ENCODE assay signal across 15 cellular contexts in the genomic region with DNA sequence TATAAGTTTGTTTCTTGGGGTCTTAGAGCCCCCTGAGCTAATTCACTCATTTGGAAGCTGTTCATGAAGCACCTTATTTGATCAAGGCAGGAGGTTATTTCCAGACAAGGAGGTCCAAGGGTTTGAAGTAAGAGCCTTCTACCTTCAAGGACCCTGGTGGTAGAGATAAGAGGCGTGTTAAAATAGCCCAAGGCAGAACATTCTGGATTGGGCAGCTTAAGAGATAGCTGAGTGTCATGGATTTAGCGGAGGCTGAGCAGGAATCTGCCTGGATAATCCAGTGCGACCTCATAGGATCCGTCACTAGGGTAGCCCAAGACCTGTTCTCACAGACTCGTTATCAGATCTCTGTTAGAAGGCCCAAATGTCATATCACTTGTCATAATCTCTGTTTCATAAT. TPM values are rescaled to one million over a fixed set of nuclear protein-coding genes. Genes with fewer than 3 reads are reported as not detected.
DNase-seq lines count a peak whose midpoint lies in the region; ATAC-seq, FAIRE-seq and TF ChIP-seq lines count a peak whose summit lies in the region.
"Had no signal": no experiment of that assay in that cellular context is flagged by ENCODE, and none has a peak within 500 bp of the region (broad histone marks: within the 10 kb centered on the region; RNA-seq: fewer than 3 reads in every experiment).

No MANE protein-coding gene starts in this region.

- H3K36me3 ChIP-seq in left ventricle myocardium inferior, result peaks cover 7% of the 10 kb centered on the region
- peaks cover 0 to 14% (median 5%) of the 10 kb centered on the region in 9 donors for H3K36me3 ChIP-seq in heart left ventricle
- H3K36me3 ChIP-seq in K562 (ENCODE audit: control insufficient read depth, insufficient read depth, low read length), result peaks cover 76% of the 10 kb centered on the region; the same call in 2 of the 3 replicates
- peaks cover 0 to 2% of the 10 kb centered on the region in 2 donors for H3K36me3 ChIP-seq in vagina

- peak overlapping the region; percentile 87 for H3K4me2 ChIP-seq in K562 (ENCODE audit: insufficient read depth, low read length)

- H3K27ac ChIP-seq in left ventricle myocardium inferior (replicated peaks) (peak overlapping the region; percentile 92), heart left ventricle (peak overlapping the region in 5 of 12 donors; percentile 8 to 96 (median 90)), K562 (ENCODE audit: extremely low read depth, low read depth, low read length) (peak overlapping the region; percentile 89), vagina (peak overlapping the region; percentile 91)

- intact Hi-C loops in left ventricle myocardium inferior (cut with micrococcal nuclease) (no loop called here), heart left ventricle (cut with DNase I) (no loop called here), K562 (cut with micrococcal nuclease) (no loop called here), vagina (cut with DNase I) (no loop called here)

- TF ChIP-seq POLR2A in heart left ventricle (IDR thresholded peaks at IDR 0.05), result no peak
- TF ChIP-seq POLR2A in K562 (conservative IDR thresholded peaks at IDR 0.05), result no peak
- TF ChIP-seq POLR2A in vagina (IDR thresholded peaks at IDR 0.05), result no peak

- no peak for TF ChIP-seq EP300 in K562 (IDR thresholded peaks at IDR 0.05; ENCODE audit: low read length)

- no peaks in the 10 kb centered on the region for H3K27me3 Mint-ChIP-seq in nephron (ENCODE audit: low read depth)
- H3K27me3 Mint-ChIP-seq in T-cell, result no peaks in the 10 kb centered on the region

- H3K4me1 Mint-ChIP-seq in nephron (peaks cover 77% of the 10 kb centered on the region), T-cell (peaks cover 69 to 85% (median 82%) of the 10 kb centered on the region in 3 donors)

- H3K4me1 ChIP-seq in left ventricle myocardium inferior, result peaks cover 100% of the 10 kb centered on the region
- H3K4me1 ChIP-seq in heart left ventricle, result peaks cover 21 to 100% (median 73%) of the 10 kb centered on the region in 12 donors
- H3K4me1 ChIP-seq in K562 (replicated peaks in 1 of 2; ENCODE audit: control insufficient read depth in 2 of 2, insufficient read depth in 2 of 2, low read length in 2 of 2), result peaks cover 83 to 87% of the 10 kb centered on the region in 2 experiments
- peaks cover 98% of the 10 kb centered on the region for H3K4me1 ChIP-seq in vagina

- in situ Hi-C loops in K562 (cut with MboI), result no loop called here

- DNase-seq in left ventricle myocardium inferior (no peak), heart left ventricle (no peak), K562 (ENCODE audit: extremely low read depth in 1 of 4, low spot score in 3 of 4) (peak in 3 of 4 experiments; percentile 22 to 60 (median 40)), vagina (ENCODE audit: extremely low spot score in 2 of 2) (no peak), T-cell (no peak), NCI-H1105 treated with DMSO at 0.1 percent for 48 hours (lab: John Stamatoyannopoulos, UW) (no peak)
- DNase-seq: GF-D8; left cardiac atrium; MG63; NCI-H345; stimulated activated CD4-positive, alpha-beta T cell treated with anti-CD3 and anti-CD28 coated beads, Interleukin-4, amount 100 ng/mL, for 1 hour had no signal

- TF ChIP-seq RAD21 in K562 (CRISPR knock-in tag; conservative IDR thresholded peaks at IDR 0.05 in 1 of 2, IDR thresholded peaks at IDR 0.05 in 1 of 2), result no peak

- no peak overlapping the region for H3K4me3 ChIP-seq in left ventricle myocardium inferior
- no peak overlapping the region for H3K4me3 ChIP-seq in heart left ventricle
- no peak overlapping the region for H3K4me3 ChIP-seq in K562
- no peak overlapping the region for H3K4me3 ChIP-seq in vagina
- H3K4me3 ChIP-seq: MG63 had no signal

- no peaks in the 10 kb centered on the region for H3K9me1 ChIP-seq in K562 (ENCODE audit: control insufficient read depth, insufficient read depth, low read length)

- peaks cover 4% of the 10 kb centered on the region for H3K36me3 Mint-ChIP-seq in nephron (ENCODE audit: low read depth)
- peaks cover 10% of the 10 kb centered on the region for H3K36me3 Mint-ChIP-seq in T-cell

- ATAC-seq in heart left ventricle (no peak), K562 (no peak), HG02938 (IDR thresholded peaks at IDR 0.05; ENCODE audit: unreplicated experiment) (no peak), T-cell (replicated peaks in 1 of 4) (no peak)
- ATAC-seq: left cardiac atrium had no signal

- peaks cover 91% of the 10 kb centered on the region for H3K79me2 ChIP-seq in K562 (ENCODE audit: control insufficient read depth, insufficient read depth, low read length)

- no peak overlapping the region for H2AFZ ChIP-seq in K562 (ENCODE audit: low read depth, low read length)

- POLR2A ChIA-PET in K562 (lab: Yijun Ruan, JAX), result interaction anchor here (2.1 kb wide), 1 partner anchor 18 kb away, joined by 6 read pairs; no protein-coding TSS in a partner anchor
- POLR2A ChIA-PET in T-cell (lab: Charles Lee), result no interaction called here

- TF ChIP-seq CTCF in left ventricle myocardium inferior (IDR thresholded peaks at IDR 0.05; ENCODE audit: borderline replicate concordance) (no peak), heart left ventricle (IDR thresholded peaks at IDR 0.05) (no peak), K562 (IDR thresholded peaks at IDR 0.05 in 2 of 3, conservative IDR thresholded peaks at IDR 0.05 in 1 of 3; ENCODE audit: insufficient read depth in 2 of 3, low read depth in 1 of 3, low read length in 3 of 3) (no peak), nephron (IDR thresholded peaks at IDR 0.05; ENCODE audit: unreplicated experiment in 3 of 3) (no peak), vagina (IDR thresholded peaks at IDR 0.05) (no peak)

- CTCF ChIA-PET in K562 (lab: Yijun Ruan, JAX; ENCODE audit: low intra/inter-chr PET ratio) (no interaction called here), T-cell (lab: Charles Lee) (no interaction called here)

- no TSS peak for BruUV-seq in K562 (replicated peaks; lab: Mats Ljungman, UMichigan)

- H3K27ac Mint-ChIP-seq in nephron (peak overlapping the region; percentile 43 to 99 (median 87)), T-cell (peak overlapping the region in 1 of 2 donors; percentile 49)

- H4K20me1 ChIP-seq in K562 (replicated peaks; ENCODE audit: control insufficient read depth, insufficient read depth, low read length), result 0 out of 2 replicates have a peak, but pooled peaks cover 10% of the 10 kb centered on the region

- peak overlapping the region in 1 of 3 experiments; percentile 3 for H3K4me3 Mint-ChIP-seq in nephron
- H3K4me3 Mint-ChIP-seq in T-cell, result no peak overlapping the region

- H3K9me3 ChIP-seq in left ventricle myocardium inferior (replicated peaks) (no peaks in the 10 kb centered on the region), heart left ventricle (no peaks in the 10 kb centered on the region), K562 (replicated peaks; ENCODE audit: control insufficient read depth, insufficient read depth, low read depth, low read length) (no peaks in the 10 kb centered on the region), vagina (no peaks in the 10 kb centered on the region)
- H3K9me3 ChIP-seq: MG63, neutrophil had no signal

- peak; percentile 29 for FAIRE-seq in K562 (lab: Jason Lieb, UNC)

- H3K9me3 Mint-ChIP-seq in nephron (no peaks in the 10 kb centered on the region), T-cell (no peaks in the 10 kb centered on the region)

- H3K9ac ChIP-seq in K562 (ENCODE audit: insufficient read depth in 1 of 2, low read depth in 2 of 2, low read length in 2 of 2), result peak overlapping the region; percentile 14 to 22; a peak in 2 of 4 replicates

- H3K27me3 ChIP-seq in left ventricle myocardium inferior (ENCODE audit: low read depth), result no peaks in the 10 kb centered on the region
- no peaks in the 10 kb centered on the region for H3K27me3 ChIP-seq in heart left ventricle
- no peaks in the 10 kb centered on the region for H3K27me3 ChIP-seq in K562 (ENCODE audit: control insufficient read depth in 2 of 2, insufficient read depth in 2 of 2, low read length in 2 of 2)
- H3K27me3 ChIP-seq in vagina, result no peaks in the 10 kb centered on the region
- H3K27me3 ChIP-seq: MG63, neutrophil had no signal

- WGBS in heart left ventricle, 4 donors, result 60 to 78% (median 66%) methylated on average over 5 of the region's 5 CpGs
- WGBS in K562 (ENCODE audit: insufficient coverage, low coverage, missing lambda C conversion rate), result 8% methylated on average over 5 of the region's 5 CpGs

RNA-seq across cellular contexts. Expression of gene SLC25A25, which starts 28.6 kb away (rescaled TPM):
- total RNA-seq in left ventricle myocardium inferior (5.4 TPM), heart left ventricle (10 to 100 TPM in 3 of 9 donors, 1 to 10 TPM in 6; 3.2 to 15.1 (median 6.7) TPM), K562 (2014; rRNA removed) (35.9 and 39.5 TPM in 2 replicates), K562 (2014; rRNA removed; fragmentation: Illumina TruSeq; extraction: Trizol) (19.0 and 19.3 TPM in 2 replicates), K562 (2015; rRNA removed; fragmentation: Illumina TruSeq; extraction: Trizol) (23.2 and 25.1 TPM in 2 replicates), K562 (2021) (30.1 and 30.7 TPM in 2 replicates), vagina (44.4 TPM), T-cell (10 to 100 TPM; 11.8 to 21.0 (median 17.3) TPM)
- polyA plus RNA-seq in heart left ventricle (1 to 10 TPM; 1.7 to 8.8 TPM), K562 (2011; rRNA removed) (21.7 and 26.7 TPM in 2 replicates), K562 (2014; fragmentation: Illumina TruSeq; extraction: Trizol) (18.7 and 25.2 TPM in 2 replicates), K562 (2014; fragmentation: Nextera tagmentation; extraction: Ambion mirVana) (under 1 TPM; 0.07 to 0.10 TPM), K562 (2014; rRNA removed) (27.2 and 31.0 TPM in 2 replicates)
- 56.5 and 74.4 TPM in 2 replicates for total RNA-seq in K562 (2011; cell fraction: chromatin; rRNA removed; ENCODE audit: low replicate concordance)
- 41.5 and 42.5 TPM in 2 replicates for total RNA-seq in K562 (2011; cell fraction: nucleolus; rRNA removed)
- total RNA-seq in K562 (2011; cell fraction: nucleoplasm; rRNA removed), result 26.8 and 33.4 TPM in 2 replicates
- 20.4 and 25.8 TPM in 2 replicates for polyA plus RNA-seq in K562 (2011; cell fraction: cytosol; rRNA removed)
- polyA plus RNA-seq in K562 (2011; cell fraction: nucleus; rRNA removed), result 29.9 and 44.4 TPM in 2 replicates
- polyA plus RNA-seq in K562 (2012), result 20.5 and 23.5 TPM in 2 replicates
- 21.0 and 28.2 TPM in 2 replicates for polyA minus RNA-seq in K562 (2011; rRNA and poly(A)+ RNA removed)
- polyA minus RNA-seq in K562 (2011; cell fraction: cytosol; rRNA and poly(A)+ RNA removed), result 14.7 and 16.8 TPM in 2 replicates
- 14.8 and 20.9 TPM in 2 replicates for polyA minus RNA-seq in K562 (2011; cell fraction: nucleus; rRNA and poly(A)+ RNA removed)

RNA-seq across cellular contexts. Expression of gene NAIF1, which starts 29.5 kb away (rescaled TPM):
- total RNA-seq in left ventricle myocardium inferior, result 7.9 TPM
- total RNA-seq in heart left ventricle, result 1 to 10 TPM; 3.5 to 8.9 (median 7.2) TPM
- 1 to 10 TPM; 4.0 to 5.0 TPM for polyA plus RNA-seq in heart left ventricle
- total RNA-seq in K562 (2011; cell fraction: chromatin; rRNA removed; ENCODE audit: low replicate concordance), result 14.2 and 31.0 TPM in 2 replicates
- total RNA-seq in K562 (2011; cell fraction: nucleolus; rRNA removed), result 27.1 and 29.7 TPM in 2 replicates
- total RNA-seq in K562 (2011; cell fraction: nucleoplasm; rRNA removed), result 19.1 and 19.8 TPM in 2 replicates
- 21.3 and 27.6 TPM in 2 replicates for total RNA-seq in K562 (2014; rRNA removed)
- total RNA-seq in K562 (2014; rRNA removed; fragmentation: Illumina TruSeq; extraction: Trizol), result 15.8 and 16.2 TPM in 2 replicates
- total RNA-seq in K562 (2015; rRNA removed; fragmentation: Illumina TruSeq; extraction: Trizol), result 15.9 and 17.4 TPM in 2 replicates
- 23.1 and 26.6 TPM in 2 replicates for total RNA-seq in K562 (2021)
- 17.2 and 21.5 TPM in 2 replicates for polyA plus RNA-seq in K562 (2011; rRNA removed)
- 24.4 and 26.5 TPM in 2 replicates for polyA plus RNA-seq in K562 (2011; cell fraction: cytosol; rRNA removed)
- 17.1 and 20.0 TPM in 2 replicates for polyA plus RNA-seq in K562 (2011; cell fraction: nucleus; rRNA removed)
- polyA plus RNA-seq in K562 (2012), result 16.5 and 19.9 TPM in 2 replicates
- 16.3 and 16.9 TPM in 2 replicates for polyA plus RNA-seq in K562 (2014; fragmentation: Illumina TruSeq; extraction: Trizol)
- 1 to 10 TPM; 4.8 to 5.3 TPM for polyA plus RNA-seq in K562 (2014; fragmentation: Nextera tagmentation; extraction: Ambion mirVana)
- 17.7 and 17.8 TPM in 2 replicates for polyA plus RNA-seq in K562 (2014; rRNA removed)
- polyA minus RNA-seq in K562 (2011; rRNA and poly(A)+ RNA removed), result 14.9 and 19.6 TPM in 2 replicates
- 14.2 and 26.5 TPM in 2 replicates for polyA minus RNA-seq in K562 (2011; cell fraction: cytosol; rRNA and poly(A)+ RNA removed)
- polyA minus RNA-seq in K562 (2011; cell fraction: nucleus; rRNA and poly(A)+ RNA removed), result 6.3 and 7.7 TPM in 2 replicates
- 13.3 TPM for total RNA-seq in vagina
- total RNA-seq in T-cell, result 10 to 100 TPM; 11.6 to 14.9 (median 13.8) TPM

RNA-seq across cellular contexts. Expression of gene PTGES2, which starts 30.9 kb away (rescaled TPM):
- total RNA-seq in left ventricle myocardium inferior (141 TPM), heart left ventricle (100 to 1,000 TPM; 116 to 166 (median 139) TPM), K562 (2014; rRNA removed) (196 and 257 TPM in 2 replicates), K562 (2014; rRNA removed; fragmentation: Illumina TruSeq; extraction: Trizol) (34.3 and 50.3 TPM in 2 replicates), K562 (2015; rRNA removed; fragmentation: Illumina TruSeq; extraction: Trizol) (98.9 and 102 TPM in 2 replicates), K562 (2021) (135 and 137 TPM in 2 replicates), vagina (101 TPM), T-cell (10 to 100 TPM; 60.2 to 91.7 (median 79.2) TPM)
- polyA plus RNA-seq in heart left ventricle (100 to 1,000 TPM; 143 to 179 TPM), K562 (2011; rRNA removed) (90.1 and 106 TPM in 2 replicates), K562 (2014; fragmentation: Illumina TruSeq; extraction: Trizol) (89.2 and 128 TPM in 2 replicates), K562 (2014; fragmentation: Nextera tagmentation; extraction: Ambion mirVana) (1 to 10 TPM; 2.4 to 6.2 TPM), K562 (2014; rRNA removed) (128 and 149 TPM in 2 replicates)
- 91.2 and 285 TPM in 2 replicates for total RNA-seq in K562 (2011; cell fraction: chromatin; rRNA removed; ENCODE audit: low replicate concordance)
- 223 and 287 TPM in 2 replicates for total RNA-seq in K562 (2011; cell fraction: nucleolus; rRNA removed)
- 132 and 134 TPM in 2 replicates for total RNA-seq in K562 (2011; cell fraction: nucleoplasm; rRNA removed)
- polyA plus RNA-seq in K562 (2011; cell fraction: cytosol; rRNA removed), result 92.2 and 177 TPM in 2 replicates
- 244 and 370 TPM in 2 replicates for polyA plus RNA-seq in K562 (2011; cell fraction: nucleus; rRNA removed)
- 94.0 and 96.2 TPM in 2 replicates for polyA plus RNA-seq in K562 (2012)
- polyA minus RNA-seq in K562 (2011; rRNA and poly(A)+ RNA removed), result 49.5 and 74.8 TPM in 2 replicates
- 57.2 and 75.5 TPM in 2 replicates for polyA minus RNA-seq in K562 (2011; cell fraction: cytosol; rRNA and poly(A)+ RNA removed)
- polyA minus RNA-seq in K562 (2011; cell fraction: nucleus; rRNA and poly(A)+ RNA removed), result 73.1 and 77.3 TPM in 2 replicates

RNA-seq across cellular contexts. Expression of gene LCN2, which starts 52.6 kb away (rescaled TPM):
- total RNA-seq in left ventricle myocardium inferior, result not detected
- 1 to 10 TPM in 1 of 9 donors, not detected in 8; 5.8 TPM for total RNA-seq in heart left ventricle
- 1 to 10 TPM in 1 of 2 donors, not detected in 1; 1.1 TPM for polyA plus RNA-seq in heart left ventricle
- 0.58 and 2.0 TPM in 2 replicates for total RNA-seq in K562 (2011; cell fraction: chromatin; rRNA removed; ENCODE audit: low replicate concordance)
- 1.1 and 1.3 TPM in 2 replicates for total RNA-seq in K562 (2011; cell fraction: nucleolus; rRNA removed)
- total RNA-seq in K562 (2011; cell fraction: nucleoplasm; rRNA removed), result 1.7 TPM in 1 of 2 replicates, not detected in the other
- 0.20 and 0.54 TPM in 2 replicates for total RNA-seq in K562 (2014; rRNA removed)
- 0.47 TPM in 1 of 2 replicates, not detected in the other for total RNA-seq in K562 (2014; rRNA removed; fragmentation: Illumina TruSeq; extraction: Trizol)
- total RNA-seq in K562 (2015; rRNA removed; fragmentation: Illumina TruSeq; extraction: Trizol), result not detected in 2 replicates
- total RNA-seq in K562 (2021), result 0.40 and 0.72 TPM in 2 replicates
- polyA plus RNA-seq in K562 (2011; rRNA removed), result 0.60 and 1.2 TPM in 2 replicates
- 0.40 and 0.69 TPM in 2 replicates for polyA plus RNA-seq in K562 (2011; cell fraction: cytosol; rRNA removed)
- 3.3 and 4.8 TPM in 2 replicates for polyA plus RNA-seq in K562 (2011; cell fraction: nucleus; rRNA removed)
- 0.16 and 0.37 TPM in 2 replicates for polyA plus RNA-seq in K562 (2012)
- 0.22 and 1.0 TPM in 2 replicates for polyA plus RNA-seq in K562 (2014; fragmentation: Illumina TruSeq; extraction: Trizol)
- under 1 TPM; 0.10 to 0.11 TPM for polyA plus RNA-seq in K562 (2014; fragmentation: Nextera tagmentation; extraction: Ambion mirVana)
- polyA plus RNA-seq in K562 (2014; rRNA removed), result 0.21 and 0.65 TPM in 2 replicates
- polyA minus RNA-seq in K562 (2011; rRNA and poly(A)+ RNA removed), result 1.2 and 1.4 TPM in 2 replicates
- not detected in 2 replicates for polyA minus RNA-seq in K562 (2011; cell fraction: cytosol; rRNA and poly(A)+ RNA removed)
- not detected in 2 replicates for polyA minus RNA-seq in K562 (2011; cell fraction: nucleus; rRNA and poly(A)+ RNA removed)
- 136 TPM for total RNA-seq in vagina
- total RNA-seq in T-cell, result not detected
- total RNA-seq: glomerular endothelial cell had no signal

Comparison
In these comparisons a context has a peak if more than half of its experiments do, and no peak if none do; other contexts are left out.
1. DNase-seq: peak in K562 (3 of 4); none in left ventricle myocardium inferior (single experiment), heart left ventricle (0 of 5), vagina (0 of 2), T-cell (0 of 34) and NCI-H1105 treated with DMSO at 0.1 percent for 48 hours (single experiment).